20 cellular contexts compared by ENCODE assay signal in genomic region chr1:243605604-243606003, GRCh38.
DNase-seq lines count a peak whose midpoint lies in the region; ATAC-seq and TF ChIP-seq lines count a peak whose summit lies in the region.
"Had no signal": no experiment of that assay in that cellular context is flagged by ENCODE, and none has a peak within 500 bp of the region (broad histone marks: within the 10 kb centered on the region; RNA-seq: fewer than 3 reads in every experiment).

No MANE protein-coding gene starts in this region.

- H3K4me2 ChIP-seq in SK-N-SH, result no peak overlapping the region
- no peak overlapping the region for H3K4me2 ChIP-seq in fibroblast of lung (ENCODE audit: extremely low read depth, insufficient read depth, low read length)
- H3K4me2 ChIP-seq: KMS-11, PC-9 had no signal

- peaks cover 26% of the 10 kb centered on the region for H3K36me3 Mint-ChIP-seq in neural crest cell (ENCODE audit: low read depth)
- peaks cover 69% of the 10 kb centered on the region for H3K36me3 Mint-ChIP-seq in activated CD8-positive, alpha-beta memory T cell treated with anti-CD3 and anti-CD28 coated beads, Interleukin-2, amount 10 ng/mL, durations not matched to agents 7 days and 5 days

- peaks cover 7% of the 10 kb centered on the region for H3F3A ChIP-seq in SK-N-SH (replicated peaks; ENCODE audit: insufficient read depth)

- CTCF ChIA-PET in SK-N-SH (lab: Yijun Ruan, JAX), result no interaction called here
- CTCF ChIA-PET in activated CD8-positive, alpha-beta memory T cell treated with anti-CD3 and anti-CD28 coated beads, Interleukin-2, amount 10 ng/mL, durations not matched to agents 7 days and 5 days (lab: Charles Lee), result no interaction called here

- no peaks in the 10 kb centered on the region for H3K4me1 Mint-ChIP-seq in neural crest cell
- H3K4me1 Mint-ChIP-seq in activated CD8-positive, alpha-beta memory T cell treated with anti-CD3 and anti-CD28 coated beads, Interleukin-2, amount 10 ng/mL, durations not matched to agents 7 days and 5 days, result no peaks in the 10 kb centered on the region

- no peak overlapping the region for H3K9ac ChIP-seq in SK-N-SH
- no peak overlapping the region for H3K9ac ChIP-seq in fibroblast of lung (ENCODE audit: insufficient read depth, low read length)
- H3K9ac ChIP-seq: KMS-11 had no signal

- intact Hi-C loops in ascending aorta (cut with DNase I), result no loop called here

- H4K20me1 ChIP-seq in SK-N-SH (ENCODE audit: insufficient read depth) (no peaks in the 10 kb centered on the region), fibroblast of lung (ENCODE audit: control insufficient read depth, extremely low read depth, insufficient read depth, low read length) (no peaks in the 10 kb centered on the region)

- peak overlapping the region; percentile 47 for H3K27ac Mint-ChIP-seq in neural crest cell (ENCODE audit: unreplicated experiment)
- H3K27ac Mint-ChIP-seq in activated CD8-positive, alpha-beta memory T cell treated with anti-CD3 and anti-CD28 coated beads, Interleukin-2, amount 10 ng/mL, durations not matched to agents 7 days and 5 days, result no peak overlapping the region

- H3K4me3 Mint-ChIP-seq in neural crest cell, result no peak overlapping the region
- H3K4me3 Mint-ChIP-seq in activated CD8-positive, alpha-beta memory T cell treated with anti-CD3 and anti-CD28 coated beads, Interleukin-2, amount 10 ng/mL, durations not matched to agents 7 days and 5 days, result no peak overlapping the region
- H3K4me3 Mint-ChIP-seq: CD4-positive, alpha-beta memory T cell had no signal

- no peak for TF ChIP-seq EP300 in SK-N-SH (IDR thresholded peaks at IDR 0.05; ENCODE audit: borderline replicate concordance in 1 of 2, low read depth in 1 of 2, low read length in 1 of 2)

- 98% methylated on average over 2 of the region's 2 CpGs for WGBS in SK-N-SH (ENCODE audit: low lambda C conversion rate)

- no peaks in the 10 kb centered on the region for H3K27me3 ChIP-seq in SK-N-SH (ENCODE audit: insufficient read depth)
- no peaks in the 10 kb centered on the region for H3K27me3 ChIP-seq in fibroblast of lung (ENCODE audit: control insufficient read depth, insufficient read depth, low read length)
- no peaks in the 10 kb centered on the region for H3K27me3 ChIP-seq in ascending aorta

- peaks cover 9% of the 10 kb centered on the region; the same call in 1 of the 2 replicates for H3K9me3 ChIP-seq in SK-N-SH
- H3K9me3 ChIP-seq in fibroblast of lung (ENCODE audit: control insufficient read depth, insufficient read depth, low read depth, low read length), result no peaks in the 10 kb centered on the region
- H3K9me3 ChIP-seq in ascending aorta, result peaks cover 0 to 9% of the 10 kb centered on the region in 2 donors

- no peaks in the 10 kb centered on the region for H3K79me2 ChIP-seq in SK-N-SH (ENCODE audit: insufficient read depth)
- H3K79me2 ChIP-seq in fibroblast of lung (ENCODE audit: control insufficient read depth, insufficient read depth, low read length), result no peaks in the 10 kb centered on the region

- no peaks in the 10 kb centered on the region for H3K9me2 ChIP-seq in SK-N-SH

- H3K36me3 ChIP-seq in SK-N-SH (replicated peaks in 1 of 2; ENCODE audit: control insufficient read depth in 1 of 2, insufficient read depth in 2 of 2, low read length in 1 of 2), result peaks cover 18 to 50% of the 10 kb centered on the region in 2 experiments
- no peaks in the 10 kb centered on the region for H3K36me3 ChIP-seq in fibroblast of lung (ENCODE audit: control insufficient read depth, insufficient read depth, low read length)
- H3K36me3 ChIP-seq in ascending aorta, result peaks cover 10 to 23% of the 10 kb centered on the region in 2 donors

- no peak for TF ChIP-seq RAD21 in SK-N-SH (IDR thresholded peaks at IDR 0.05; ENCODE audit: low read length)

- no peak overlapping the region for H2AFZ ChIP-seq in SK-N-SH (ENCODE audit: low read depth)
- no peak overlapping the region for H2AFZ ChIP-seq in fibroblast of lung (ENCODE audit: low read length)
- H2AFZ ChIP-seq: PC-9 had no signal

- no peak overlapping the region for H3K27ac ChIP-seq in SK-N-SH (ENCODE audit: low read depth in 2 of 2, low read length in 1 of 2)
- H3K27ac ChIP-seq in fibroblast of lung (ENCODE audit: insufficient read depth, low read length), result no peak overlapping the region
- no peak overlapping the region for H3K27ac ChIP-seq in ascending aorta
- H3K27ac ChIP-seq: 22Rv1, KMS-11, PC-9 had no signal

- no peaks in the 10 kb centered on the region for H3K27me3 Mint-ChIP-seq in neural crest cell (ENCODE audit: low read depth)
- no peaks in the 10 kb centered on the region for H3K27me3 Mint-ChIP-seq in activated CD8-positive, alpha-beta memory T cell treated with anti-CD3 and anti-CD28 coated beads, Interleukin-2, amount 10 ng/mL, durations not matched to agents 7 days and 5 days
- H3K27me3 Mint-ChIP-seq: CD4-positive, alpha-beta memory T cell had no signal

- H3K4me3 ChIP-seq in SK-N-SH (ENCODE audit: low read depth in 2 of 2, low read length in 1 of 2), result no peak overlapping the region
- no peak overlapping the region for H3K4me3 ChIP-seq in fibroblast of lung (replicated peaks in 1 of 4; ENCODE audit: control extremely low read depth in 1 of 4, insufficient read depth in 1 of 4, low read depth in 3 of 4, low read length in 4 of 4)
- H3K4me3 ChIP-seq in ascending aorta, result no peak overlapping the region
- H3K4me3 ChIP-seq: GM12878, PC-9 had no signal

- no peak for DNase-seq in SK-N-SH
- DNase-seq in NCI-H226, result peak; percentile 95
- DNase-seq in fibroblast of lung (ENCODE audit: low read depth in 2 of 2), result peak; percentile 32 to 55
- no peak for DNase-seq in neural crest cell (ENCODE audit: low read depth, low spot score)
- DNase-seq in ascending aorta (ENCODE audit: low spot score in 2 of 2), result no peak
- DNase-seq in activated CD8-positive, alpha-beta memory T cell treated with anti-CD3 and anti-CD28 coated beads, Interleukin-2, amount 10 ng/mL, durations not matched to agents 7 days and 5 days, result no peak
- DNase-seq in COLO668 (lab: John Stamatoyannopoulos, UW; ENCODE audit: unreplicated experiment), result no peak
- DNase-seq: CD4-positive, alpha-beta memory T cell; DND-41; GDM1; GOT3; NCI-H1092; NCI-H146; NCI-H2081 treated with DMSO at 0.1 percent for 48 hours; NCI-H524; PC-9 had no signal

- POLR2A ChIA-PET in SK-N-SH (lab: Yijun Ruan, JAX), result no interaction called here

- no peak for TF ChIP-seq CTCF in SK-N-SH (IDR thresholded peaks at IDR 0.05)
- no peak for TF ChIP-seq CTCF in fibroblast of lung (conservative IDR thresholded peaks at IDR 0.05 in 1 of 2, IDR thresholded peaks at IDR 0.05 in 1 of 2; ENCODE audit: low read depth in 1 of 2, low read length in 2 of 2)
- TF ChIP-seq CTCF in neural crest cell (conservative IDR thresholded peaks at IDR 0.05), result no peak
- no peak for TF ChIP-seq CTCF in ascending aorta (IDR thresholded peaks at IDR 0.05)

- no peak for ATAC-seq in SK-N-SH treated with all-trans-retinoic acid at 6 μM for 48 hours
- no peak for ATAC-seq in activated CD8-positive, alpha-beta memory T cell treated with anti-CD3 and anti-CD28 coated beads, Interleukin-2, amount 10 ng/mL, durations not matched to agents 7 days and 5 days
- ATAC-seq: GM12878 had no signal

- peaks cover 2% of the 10 kb centered on the region for H3K9me3 Mint-ChIP-seq in neural crest cell
- H3K9me3 Mint-ChIP-seq in activated CD8-positive, alpha-beta memory T cell treated with anti-CD3 and anti-CD28 coated beads, Interleukin-2, amount 10 ng/mL, durations not matched to agents 7 days and 5 days (ENCODE audit: low read depth), result peaks cover 14% of the 10 kb centered on the region

- H3K4me1 ChIP-seq in SK-N-SH (ENCODE audit: control insufficient read depth in 1 of 2, insufficient read depth in 2 of 2, low read depth in 1 of 2, low read length in 1 of 2) (no peaks in the 10 kb centered on the region; a peak in 1 of 4 replicates), fibroblast of lung (ENCODE audit: control insufficient read depth, extremely low read depth, insufficient read depth, low read length) (no peaks in the 10 kb centered on the region), ascending aorta (peaks cover 0 to 8% of the 10 kb centered on the region in 2 donors)

TF ChIP-seq in SK-N-SH, 30 proteins besides CTCF, POLR2A, EP300 and RAD21:
- TF ChIP-seq FOSL2 (IDR thresholded peaks at IDR 0.05; ENCODE audit: borderline replicate concordance, low read depth) (no peak), GATA2 (CRISPR knock-in tag; IDR thresholded peaks at IDR 0.05) (peak; percentile 16; the same call in 1 of the 2 replicates)

TF ChIP-seq in SK-N-SH treated with all-trans-retinoic acid at 6 μM for 48 hours, 23 proteins besides CTCF, POLR2A, EP300 and RAD21:
- TF ChIP-seq ZFP30 (CRISPR knock-in tag; IDR thresholded peaks at IDR 0.05), result no peak
- no peak for TF ChIP-seq ESRRG (CRISPR knock-in tag; IDR thresholded peaks at IDR 0.05)
- TF ChIP-seq CSRNP3 (CRISPR knock-in tag; IDR thresholded peaks at IDR 0.05), result no peak
- no peak for TF ChIP-seq PATZ1 (CRISPR knock-in tag; IDR thresholded peaks at IDR 0.05; ENCODE audit: borderline replicate concordance)

Comparison
In these comparisons a context has a peak if more than half of its experiments do, and no peak if none do; other contexts are left out.
1. DNase-seq: peak in NCI-H226 (single experiment) and fibroblast of lung (2 of 2); none in SK-N-SH (single experiment), neural crest cell (single experiment), ascending aorta (0 of 2), activated CD8-positive, alpha-beta memory T cell treated with anti-CD3 and anti-CD28 coated beads, Interleukin-2, amount 10 ng/mL, durations not matched to agents 7 days and 5 days (single experiment) and COLO668 (single experiment).